ENCODE assay signal across 1 cellular context in the genomic region with DNA sequence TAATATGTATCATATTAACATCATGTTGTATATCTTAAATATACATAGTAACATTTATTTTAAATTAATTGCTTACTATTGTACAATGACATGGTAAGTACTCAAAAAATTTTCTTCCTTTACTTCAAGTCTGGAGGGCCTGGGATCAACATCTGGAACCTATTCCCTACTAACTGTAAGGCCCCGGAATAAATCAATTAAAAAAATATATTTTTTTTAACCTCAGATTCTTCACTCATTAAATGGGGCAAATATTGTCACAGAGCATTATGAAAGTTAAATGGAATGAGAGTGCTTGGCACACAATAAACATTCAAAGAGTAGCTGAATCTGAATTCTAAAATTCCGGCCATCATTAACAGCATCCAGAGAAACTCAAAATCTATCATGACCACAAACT.
TF ChIP-seq lines count a peak whose summit lies in the region.

No MANE protein-coding gene starts in this region.

TF ChIP-seq in SK-N-SH treated with all-trans-retinoic acid at 6 μM for 48 hours, 23 proteins besides CTCF, POLR2A, EP300 and RAD21 (continued from another document):
- TF ChIP-seq, protein P1, sequence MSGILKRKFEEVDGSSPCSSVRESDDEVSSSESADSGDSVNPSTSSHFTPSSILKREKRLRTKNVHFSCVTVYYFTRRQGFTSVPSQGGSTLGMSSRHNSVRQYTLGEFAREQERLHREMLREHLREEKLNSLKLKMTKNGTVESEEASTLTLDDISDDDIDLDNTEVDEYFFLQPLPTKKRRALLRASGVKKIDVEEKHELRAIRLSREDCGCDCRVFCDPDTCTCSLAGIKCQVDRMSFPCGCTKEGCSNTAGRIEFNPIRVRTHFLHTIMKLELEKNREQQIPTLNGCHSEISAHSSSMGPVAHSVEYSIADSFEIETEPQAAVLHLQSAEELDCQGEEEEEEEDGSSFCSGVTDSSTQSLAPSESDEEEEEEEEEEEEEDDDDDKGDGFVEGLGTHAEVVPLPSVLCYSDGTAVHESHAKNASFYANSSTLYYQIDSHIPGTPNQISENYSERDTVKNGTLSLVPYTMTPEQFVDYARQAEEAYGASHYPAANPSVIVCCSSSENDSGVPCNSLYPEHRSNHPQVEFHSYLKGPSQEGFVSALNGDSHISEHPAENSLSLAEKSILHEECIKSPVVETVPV (CRISPR knock-in tag; IDR thresholded peaks at IDR 0.05) = no peak
- no peak for TF ChIP-seq ZNF565 (CRISPR knock-in tag; conservative IDR thresholded peaks at IDR 0.05; ENCODE audit: low read depth)
- no peak for TF ChIP-seq ARNTL (CRISPR knock-in tag; IDR thresholded peaks at IDR 0.05; ENCODE audit: borderline replicate concordance, low read depth)
- TF ChIP-seq OSR1 (CRISPR knock-in tag; IDR thresholded peaks at IDR 0.05) = no peak
- TF ChIP-seq BACH2 (CRISPR knock-in tag; IDR thresholded peaks at IDR 0.05; ENCODE audit: borderline replicate concordance) = no peak
- no peak for TF ChIP-seq PPARA (CRISPR knock-in tag; IDR thresholded peaks at IDR 0.05; ENCODE audit: borderline replicate concordance)
- TF ChIP-seq ZNF70 (CRISPR knock-in tag; IDR thresholded peaks at IDR 0.05) = no peak
- TF ChIP-seq CSDC2 (CRISPR knock-in tag; IDR thresholded peaks at IDR 0.05) = no peak
- no peak for TF ChIP-seq TOX (CRISPR knock-in tag; IDR thresholded peaks at IDR 0.05; ENCODE audit: borderline replicate concordance)
- no peak for TF ChIP-seq RARB (CRISPR knock-in tag; IDR thresholded peaks at IDR 0.05)
